In genomic region chr7:26331789-26332188, GRCh38 we compare ENCODE assay signal across 23 cellular contexts. TPM values are rescaled to one million over a fixed set of nuclear protein-coding genes. Genes with fewer than 3 reads are reported as not detected.
DNase-seq lines count a peak whose midpoint lies in the region; ATAC-seq and TF ChIP-seq lines count a peak whose summit lies in the region.
"Had no signal": no experiment of that assay in that cellular context is flagged by ENCODE, and none has a peak within 500 bp of the region (broad histone marks: within the 10 kb centered on the region; RNA-seq: fewer than 3 reads in every experiment).

No MANE protein-coding gene starts in this region.

- TF ChIP-seq RAD21 in SK-N-SH (IDR thresholded peaks at IDR 0.05; ENCODE audit: low read length) = no peak

- H3F3A ChIP-seq in SK-N-SH (replicated peaks; ENCODE audit: insufficient read depth) = no peaks in the 10 kb centered on the region

- H3K36me3 ChIP-seq in SK-N-SH (replicated peaks in 1 of 2; ENCODE audit: control insufficient read depth in 1 of 2, insufficient read depth in 2 of 2, low read length in 1 of 2) (no peaks in the 10 kb centered on the region), neutrophil (peaks cover 3% of the 10 kb centered on the region), WERI-Rb-1 (no peaks in the 10 kb centered on the region)
- H3K36me3 ChIP-seq: BE2C, HAP-1 had no signal

- intact Hi-C loops in activated B cell treated with CpG ODN at 0.5 μM for 24 hours (cut with micrococcal nuclease) = no loop called here

- no peaks in the 10 kb centered on the region for H4K20me1 ChIP-seq in SK-N-SH (ENCODE audit: insufficient read depth)
- H4K20me1 ChIP-seq: BLaER1 treated with 17β-estradiol and CSF1 and Interleukin-3, amounts not matched to agents 10 nM and 100 nM had no signal

- TF ChIP-seq CTCF in SK-N-SH (IDR thresholded peaks at IDR 0.05) (no peak), activated B cell treated with CpG ODN at 0.5 μM for 24 hours (IDR thresholded peaks at IDR 0.05) (no peak), neutrophil (IDR thresholded peaks at IDR 0.05) (no peak), WERI-Rb-1 (IDR thresholded peaks at IDR 0.05; ENCODE audit: low read depth, low read length) (no peak)

- H3K4me3 ChIP-seq in SK-N-SH (ENCODE audit: low read depth in 2 of 2, low read length in 1 of 2) (no peak overlapping the region), neutrophil (ENCODE audit: low read depth in 1 of 2, low read length in 1 of 2) (no peak overlapping the region), WERI-Rb-1 (ENCODE audit: low read depth, low read length) (no peak overlapping the region)
- H3K4me3 ChIP-seq: BLaER1 treated with 17β-estradiol and CSF1 and Interleukin-3, amounts not matched to agents 10 nM and 100 nM; GM12878; HAP-1 had no signal

- no peaks in the 10 kb centered on the region for H3K9me3 Mint-ChIP-seq in activated B cell treated with CpG ODN at 0.5 μM for 24 hours
- peaks cover 0 to 5% of the 10 kb centered on the region in 2 donors for H3K9me3 Mint-ChIP-seq in stimulated activated naive CD8-positive, alpha-beta T cell treated with anti-CD3 and anti-CD28 coated beads, Interleukin-15, amount 100 ng/mL, for 72 hours
- H3K9me3 Mint-ChIP-seq: CD8-positive, alpha-beta memory T cell; HFFc6 had no signal

- H3K27ac ChIP-seq in SK-N-SH (ENCODE audit: low read depth in 2 of 2, low read length in 1 of 2) (no peak overlapping the region), neutrophil (peak overlapping the region; percentile 94), WERI-Rb-1 (no peak overlapping the region)
- H3K27ac ChIP-seq: 22Rv1 had no signal

- H3K4me1 ChIP-seq in SK-N-SH (ENCODE audit: control insufficient read depth in 1 of 2, insufficient read depth in 2 of 2, low read depth in 1 of 2, low read length in 1 of 2) = no peaks in the 10 kb centered on the region
- peaks cover 82 to 93% of the 10 kb centered on the region in 2 experiments for H3K4me1 ChIP-seq in neutrophil (ENCODE audit: control insufficient read depth in 1 of 2, insufficient read depth in 1 of 2, low read depth in 1 of 2, low read length in 1 of 2)
- H3K4me1 ChIP-seq: BE2C, HAP-1 had no signal

- H3K36me3 Mint-ChIP-seq in activated B cell treated with CpG ODN at 0.5 μM for 24 hours (ENCODE audit: low read depth) = peaks cover 4% of the 10 kb centered on the region

- CTCF ChIA-PET in SK-N-SH (lab: Yijun Ruan, JAX) (interaction anchor here (2.4 kb wide), 1 partner anchor 241 kb away, joined by 8 read pairs; no protein-coding TSS in a partner anchor), activated B cell treated with CpG ODN at 0.5 μM for 24 hours (lab: Charles Lee) (interaction anchor here (1.1 to 1.9 kb wide), 3 partner anchors 38 to 241 kb away, joined by 3 to 4 read pairs (median 4); partner anchors contain the start of gene SNX10)

- H3K27me3 ChIP-seq in SK-N-SH (ENCODE audit: insufficient read depth) (no peaks in the 10 kb centered on the region), neutrophil (no peaks in the 10 kb centered on the region), WERI-Rb-1 (ENCODE audit: insufficient read depth, low read depth, severe bottlenecking) (no peaks in the 10 kb centered on the region)
- H3K27me3 ChIP-seq: BLaER1 treated with 17β-estradiol and CSF1 and Interleukin-3, amounts not matched to agents 10 nM and 100 nM had no signal

- peak overlapping the region; percentile 95 for H3K27ac Mint-ChIP-seq in activated B cell treated with CpG ODN at 0.5 μM for 24 hours
- H3K27ac Mint-ChIP-seq in stimulated activated naive CD8-positive, alpha-beta T cell treated with anti-CD3 and anti-CD28 coated beads, Interleukin-15, amount 100 ng/mL, for 72 hours = no peak overlapping the region
- H3K27ac Mint-ChIP-seq: CD4-positive, alpha-beta T cell; HFFc6 had no signal

- no peaks in the 10 kb centered on the region; the same call in 1 of the 2 replicates for H3K9me3 ChIP-seq in SK-N-SH
- no peaks in the 10 kb centered on the region for H3K9me3 ChIP-seq in neutrophil
- no peaks in the 10 kb centered on the region for H3K9me3 ChIP-seq in WERI-Rb-1 (ENCODE audit: severe bottlenecking)
- H3K9me3 ChIP-seq: BE2C, HAP-1 had no signal

- H2AFZ ChIP-seq in SK-N-SH (ENCODE audit: low read depth) = no peak overlapping the region

- H3K27me3 Mint-ChIP-seq in activated B cell treated with CpG ODN at 0.5 μM for 24 hours = no peaks in the 10 kb centered on the region
- no peaks in the 10 kb centered on the region for H3K27me3 Mint-ChIP-seq in stimulated activated naive CD8-positive, alpha-beta T cell treated with anti-CD3 and anti-CD28 coated beads, Interleukin-15, amount 100 ng/mL, for 72 hours
- H3K27me3 Mint-ChIP-seq: CD4-positive, alpha-beta T cell; CD8-positive, alpha-beta memory T cell had no signal

- no peak overlapping the region for H3K4me3 Mint-ChIP-seq in activated B cell treated with CpG ODN at 0.5 μM for 24 hours
- no peak overlapping the region for H3K4me3 Mint-ChIP-seq in stimulated activated naive CD8-positive, alpha-beta T cell treated with anti-CD3 and anti-CD28 coated beads, Interleukin-15, amount 100 ng/mL, for 72 hours
- H3K4me3 Mint-ChIP-seq: CD14-positive monocyte; CD4-positive, alpha-beta T cell; CD8-positive, alpha-beta memory T cell; HFFc6 had no signal

- POLR2A ChIA-PET in SK-N-SH (lab: Yijun Ruan, JAX) = no interaction called here
- POLR2A ChIA-PET in activated B cell treated with CpG ODN at 0.5 μM for 24 hours (lab: Charles Lee) = interaction anchor here (1.1 to 1.5 kb wide), 4 partner anchors 16 to 130 kb away, joined by 3 to 6 read pairs (median 4); partner anchors contain the start of gene CBX3

- no peak for ATAC-seq in SK-N-SH treated with all-trans-retinoic acid at 6 μM for 48 hours
- no peak for ATAC-seq in activated B cell treated with CpG ODN at 0.5 μM for 24 hours (ENCODE audit: low read depth)
- no peak for ATAC-seq in stimulated activated naive CD8-positive, alpha-beta T cell treated with anti-CD3 and anti-CD28 coated beads, Interleukin-15, amount 100 ng/mL, for 72 hours
- no peak for ATAC-seq in GM19328 (IDR thresholded peaks at IDR 0.05; ENCODE audit: unreplicated experiment)
- ATAC-seq: GM12878 had no signal

- H3K4me2 ChIP-seq in SK-N-SH = no peak overlapping the region

- H3K4me1 Mint-ChIP-seq in activated B cell treated with CpG ODN at 0.5 μM for 24 hours = peaks cover 90% of the 10 kb centered on the region
- peaks cover 59% of the 10 kb centered on the region for H3K4me1 Mint-ChIP-seq in stimulated activated naive CD8-positive, alpha-beta T cell treated with anti-CD3 and anti-CD28 coated beads, Interleukin-15, amount 100 ng/mL, for 72 hours

- no peaks in the 10 kb centered on the region for H3K9me2 ChIP-seq in SK-N-SH

- no peaks in the 10 kb centered on the region for H3K79me2 ChIP-seq in SK-N-SH (ENCODE audit: insufficient read depth)

- WGBS in SK-N-SH (ENCODE audit: low lambda C conversion rate) = 65% methylated on average over 4 of the region's 4 CpGs

- DNase-seq in SK-N-SH (no peak), activated B cell treated with CpG ODN at 0.5 μM for 24 hours (no peak), WERI-Rb-1 (no peak)
- DNase-seq in NK-92 treated with Interleukin-12 subunit alpha and Interleukin-12 subunit beta, amount 100 ng/mL, for 24 hours (lab: John Stamatoyannopoulos, UW) = no peak
- DNase-seq in stimulated activated naive CD8-positive, alpha-beta T cell treated with anti-CD3 and anti-CD28 coated beads, Interleukin-15, amount 100 ng/mL, for 72 hours = no peak
- DNase-seq: BE2C; CD4-positive, alpha-beta T cell; CD8-positive, alpha-beta memory T cell; DMS 273 treated with DMSO at 0.1 percent for 48 hours; DMS79; EL; GDM1; GOT3; HFFc6 had no signal

- TF ChIP-seq EP300 in SK-N-SH (IDR thresholded peaks at IDR 0.05; ENCODE audit: borderline replicate concordance in 1 of 2, low read depth in 1 of 2, low read length in 1 of 2) = no peak

- H3K9ac ChIP-seq in SK-N-SH = no peak overlapping the region
- H3K9ac ChIP-seq: BLaER1 treated with 17β-estradiol and CSF1 and Interleukin-3, amounts not matched to agents 10 nM and 100 nM had no signal

TF ChIP-seq in SK-N-SH treated with all-trans-retinoic acid at 6 μM for 48 hours, 23 proteins besides CTCF, POLR2A, EP300 and RAD21:
- TF ChIP-seq CSRNP3 (CRISPR knock-in tag; IDR thresholded peaks at IDR 0.05) (no peak), TOX (CRISPR knock-in tag; IDR thresholded peaks at IDR 0.05; ENCODE audit: borderline replicate concordance) (no peak), PPARA (CRISPR knock-in tag; IDR thresholded peaks at IDR 0.05; ENCODE audit: borderline replicate concordance) (no peak), ZNF8 (CRISPR knock-in tag; IDR thresholded peaks at IDR 0.05) (peak; percentile 91)

TF ChIP-seq in SK-N-SH, 30 proteins besides CTCF, POLR2A, EP300 and RAD21:
- no peak for TF ChIP-seq FOXJ3 (CRISPR knock-in tag; IDR thresholded peaks at IDR 0.05)
- TF ChIP-seq NFIC (IDR thresholded peaks at IDR 0.05; ENCODE audit: borderline replicate concordance) = no peak

RNA-seq across cellular contexts. Expression of gene SNX10, which starts 40.1 kb away (rescaled TPM):
- polyA plus RNA-seq in SK-N-SH (2012; rRNA removed) = 0.02 and 0.13 TPM in 2 replicates
- polyA plus RNA-seq in SK-N-SH (2012; cell fraction: cytosol; rRNA removed) = 0.09 and 0.21 TPM in 2 replicates
- polyA plus RNA-seq in SK-N-SH (2012; cell fraction: nucleus; rRNA removed) = 0.07 and 0.12 TPM in 2 replicates
- 28.9 and 32.3 TPM in 2 replicates for total RNA-seq in activated B cell treated with CpG ODN at 0.5 μM for 24 hours
- total RNA-seq: HFFc6 had no signal
- polyA plus RNA-seq: AG04450 had no signal
